15 cellular contexts compared by ENCODE assay signal in the genomic region with DNA sequence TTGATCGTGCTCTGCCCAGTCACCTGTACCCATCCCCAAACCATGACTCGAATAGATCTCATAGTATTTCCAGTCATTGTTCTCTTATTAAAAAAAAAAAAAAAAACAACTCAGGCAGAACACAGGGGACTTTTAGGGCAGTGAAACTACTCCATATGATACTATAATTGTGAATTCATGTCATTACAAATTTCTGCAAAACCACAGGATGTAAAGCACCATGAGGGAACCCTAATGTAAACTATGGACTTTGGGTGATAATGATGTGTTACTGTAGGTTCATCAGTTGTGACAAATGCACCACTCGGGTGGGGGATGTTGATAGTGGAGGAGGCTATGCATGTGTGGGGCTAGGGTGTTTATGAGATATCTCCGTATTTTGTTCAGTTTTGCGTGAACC.
DNase-seq lines count a peak whose midpoint lies in the region; ATAC-seq and TF ChIP-seq lines count a peak whose summit lies in the region.
"Had no signal": no experiment of that assay in that cellular context is flagged by ENCODE, and none has a peak within 500 bp of the region (broad histone marks: within the 10 kb centered on the region; RNA-seq: fewer than 3 reads in every experiment).

No MANE protein-coding gene starts in this region.

- ATAC-seq in HG03175 (IDR thresholded peaks at IDR 0.05; ENCODE audit: unreplicated experiment) (peak; percentile 38), WTC11 (no peak), SK-N-SH treated with all-trans-retinoic acid at 6 μM for 48 hours (no peak), left lung (no peak), GM21529 (IDR thresholded peaks at IDR 0.05; ENCODE audit: unreplicated experiment) (no peak)
- ATAC-seq: CD8-positive, alpha-beta T cell had no signal

- no peak overlapping the region for H3K4me2 ChIP-seq in mesendoderm (ENCODE audit: low read length)
- H3K4me2 ChIP-seq: BLaER1 treated with 17β-estradiol and CSF1 and Interleukin-3, amounts not matched to agents 10 nM and 100 nM had no signal

- H3K4me1 ChIP-seq in mesendoderm (ENCODE audit: control insufficient read depth, low read depth, low read length) (peaks cover 5% of the 10 kb centered on the region), left lung (no peaks in the 10 kb centered on the region)
- H3K4me1 ChIP-seq: BLaER1 treated with 17β-estradiol and CSF1 and Interleukin-3, amounts not matched to agents 10 nM and 100 nM; HAP-1 had no signal

- no peak overlapping the region for H3K18ac ChIP-seq in mesendoderm (ENCODE audit: low read length)

- H3K27me3 Mint-ChIP-seq in WTC11 (ENCODE audit: low read depth) = peaks cover under 1% of the 10 kb centered on the region; the same call in 1 of the 2 replicates

- H3K4me3 ChIP-seq in mesendoderm (ENCODE audit: low read length) (no peak overlapping the region), left lung (no peak overlapping the region)
- H3K4me3 ChIP-seq: BLaER1 treated with 17β-estradiol and CSF1 and Interleukin-3, amounts not matched to agents 10 nM and 100 nM; HAP-1 had no signal

- H2BK15ac ChIP-seq in mesendoderm (replicated peaks; ENCODE audit: low read depth) = no peak overlapping the region

- H2AK5ac ChIP-seq in mesendoderm (ENCODE audit: low read length) = no peak overlapping the region

- H3K27me3 ChIP-seq in mesendoderm (ENCODE audit: insufficient read depth, low read length, poor library complexity) (no peaks in the 10 kb centered on the region), left lung (no peaks in the 10 kb centered on the region)
- H3K27me3 ChIP-seq: BLaER1 treated with 17β-estradiol and CSF1 and Interleukin-3, amounts not matched to agents 10 nM and 100 nM had no signal

- CTCF ChIA-PET in WTC11 (lab: Charles Lee) = interaction anchor here (1.0 kb wide), 1 partner anchor 133 kb away, joined by 4 read pairs; no protein-coding TSS in a partner anchor

- no peak overlapping the region for H4K8ac ChIP-seq in mesendoderm (ENCODE audit: low read depth, low read length)

- H3K4me1 Mint-ChIP-seq in WTC11 = peaks cover 44% of the 10 kb centered on the region

- no peak overlapping the region for H3K23ac ChIP-seq in mesendoderm (ENCODE audit: low read length)

- no peak overlapping the region for H2BK120ac ChIP-seq in mesendoderm (ENCODE audit: low read depth, low read length)

- H3K27ac ChIP-seq in mesendoderm (ENCODE audit: low read depth, low read length) = no peak overlapping the region
- no peak overlapping the region for H3K27ac ChIP-seq in left lung
- H3K27ac ChIP-seq: BLaER1 treated with 17β-estradiol and CSF1 and Interleukin-3, amounts not matched to agents 10 nM and 100 nM; HL-60 had no signal

- H3K36me3 Mint-ChIP-seq in WTC11 = peaks cover 11% of the 10 kb centered on the region
- H3K36me3 Mint-ChIP-seq: CD8-positive, alpha-beta T cell had no signal

- WGBS in mesendoderm (ENCODE audit: extremely low coverage, insufficient coverage, low lambda C conversion rate) = no CpG with 5 or more reads among the region's 5 CpGs

- no peak overlapping the region for H3K4me3 Mint-ChIP-seq in WTC11
- H3K4me3 Mint-ChIP-seq: B cell; CD8-positive, alpha-beta T cell had no signal

- TF ChIP-seq CTCF in WTC11 (IDR thresholded peaks at IDR 0.05) (no peak), left lung (IDR thresholded peaks at IDR 0.05) (no peak)

- H3K27ac Mint-ChIP-seq in WTC11 = peak overlapping the region; percentile 68; the same call in 1 of the 2 replicates
- H3K27ac Mint-ChIP-seq: B cell; CD8-positive, alpha-beta T cell had no signal

- no peak overlapping the region for H2BK5ac ChIP-seq in mesendoderm (ENCODE audit: low read length)

- intact Hi-C loops in left lung (cut with DNase I) = no loop called here

- H3K9me3 ChIP-seq in left lung = peaks cover 0 to 7% of the 10 kb centered on the region in 2 donors
- H3K9me3 ChIP-seq: HAP-1 had no signal

- no peaks in the 10 kb centered on the region for H3K79me2 ChIP-seq in mesendoderm (ENCODE audit: control insufficient read depth, insufficient read depth, low read length)

- POLR2A ChIA-PET in WTC11 (lab: Charles Lee) = no interaction called here

- H4K5ac ChIP-seq in mesendoderm (ENCODE audit: low read length) = no peak overlapping the region

- DNase-seq in WTC11 (ENCODE audit: low spot score) (no peak), mesendoderm (peak; percentile 40), left lung (no peak)
- DNase-seq: Calu3; CD8-positive, alpha-beta T cell; DMS79 treated with DMSO at 0.1 percent for 48 hours; GF-D8; KG1 had no signal

- H3K9ac ChIP-seq in mesendoderm (ENCODE audit: low read length) = no peak overlapping the region
- H3K9ac ChIP-seq: BLaER1 treated with 17β-estradiol and CSF1 and Interleukin-3, amounts not matched to agents 10 nM and 100 nM had no signal

- peaks cover 13% of the 10 kb centered on the region for H3K9me3 Mint-ChIP-seq in WTC11

- H3K36me3 ChIP-seq in mesendoderm (ENCODE audit: control insufficient read depth, insufficient read depth, low read length) (no peaks in the 10 kb centered on the region), left lung (no peaks in the 10 kb centered on the region)
- H3K36me3 ChIP-seq: BLaER1 treated with 17β-estradiol and CSF1 and Interleukin-3, amounts not matched to agents 10 nM and 100 nM; HAP-1 had no signal

- H3K4ac ChIP-seq in mesendoderm (ENCODE audit: low read depth, low read length) = no peak overlapping the region

- no peak overlapping the region for H3K56ac ChIP-seq in mesendoderm (ENCODE audit: low read length)

- H3K79me1 ChIP-seq in mesendoderm (ENCODE audit: low read length) = no peaks in the 10 kb centered on the region

TF ChIP-seq in WTC11, 78 proteins besides CTCF, POLR2A, EP300 and RAD21 (continues in another document):
- TF ChIP-seq TEAD4 (CRISPR knock-in tag; IDR thresholded peaks at IDR 0.05) (no peak), IRF2 (CRISPR knock-in tag; IDR thresholded peaks at IDR 0.05; ENCODE audit: borderline replicate concordance, low read depth) (no peak)
- TF ChIP-seq, protein P1, sequence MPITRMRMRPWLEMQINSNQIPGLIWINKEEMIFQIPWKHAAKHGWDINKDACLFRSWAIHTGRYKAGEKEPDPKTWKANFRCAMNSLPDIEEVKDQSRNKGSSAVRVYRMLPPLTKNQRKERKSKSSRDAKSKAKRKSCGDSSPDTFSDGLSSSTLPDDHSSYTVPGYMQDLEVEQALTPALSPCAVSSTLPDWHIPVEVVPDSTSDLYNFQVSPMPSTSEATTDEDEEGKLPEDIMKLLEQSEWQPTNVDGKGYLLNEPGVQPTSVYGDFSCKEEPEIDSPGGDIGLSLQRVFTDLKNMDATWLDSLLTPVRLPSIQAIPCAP (CRISPR knock-in tag; IDR thresholded peaks at IDR 0.05) = no peak
- TF ChIP-seq, protein P2, sequence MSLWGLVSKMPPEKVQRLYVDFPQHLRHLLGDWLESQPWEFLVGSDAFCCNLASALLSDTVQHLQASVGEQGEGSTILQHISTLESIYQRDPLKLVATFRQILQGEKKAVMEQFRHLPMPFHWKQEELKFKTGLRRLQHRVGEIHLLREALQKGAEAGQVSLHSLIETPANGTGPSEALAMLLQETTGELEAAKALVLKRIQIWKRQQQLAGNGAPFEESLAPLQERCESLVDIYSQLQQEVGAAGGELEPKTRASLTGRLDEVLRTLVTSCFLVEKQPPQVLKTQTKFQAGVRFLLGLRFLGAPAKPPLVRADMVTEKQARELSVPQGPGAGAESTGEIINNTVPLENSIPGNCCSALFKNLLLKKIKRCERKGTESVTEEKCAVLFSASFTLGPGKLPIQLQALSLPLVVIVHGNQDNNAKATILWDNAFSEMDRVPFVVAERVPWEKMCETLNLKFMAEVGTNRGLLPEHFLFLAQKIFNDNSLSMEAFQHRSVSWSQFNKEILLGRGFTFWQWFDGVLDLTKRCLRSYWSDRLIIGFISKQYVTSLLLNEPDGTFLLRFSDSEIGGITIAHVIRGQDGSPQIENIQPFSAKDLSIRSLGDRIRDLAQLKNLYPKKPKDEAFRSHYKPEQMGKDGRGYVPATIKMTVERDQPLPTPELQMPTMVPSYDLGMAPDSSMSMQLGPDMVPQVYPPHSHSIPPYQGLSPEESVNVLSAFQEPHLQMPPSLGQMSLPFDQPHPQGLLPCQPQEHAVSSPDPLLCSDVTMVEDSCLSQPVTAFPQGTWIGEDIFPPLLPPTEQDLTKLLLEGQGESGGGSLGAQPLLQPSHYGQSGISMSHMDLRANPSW (CRISPR knock-in tag; conservative IDR thresholded peaks at IDR 0.05; ENCODE audit: low read depth) = no peak

TF ChIP-seq in SK-N-SH treated with all-trans-retinoic acid at 6 μM for 48 hours, 23 proteins besides CTCF, POLR2A, EP300 and RAD21 (continues in another document):
- TF ChIP-seq ZC3H10 (CRISPR knock-in tag; IDR thresholded peaks at IDR 0.05) (no peak), ZNF565 (CRISPR knock-in tag; conservative IDR thresholded peaks at IDR 0.05; ENCODE audit: low read depth) (no peak)
- TF ChIP-seq, protein P3, sequence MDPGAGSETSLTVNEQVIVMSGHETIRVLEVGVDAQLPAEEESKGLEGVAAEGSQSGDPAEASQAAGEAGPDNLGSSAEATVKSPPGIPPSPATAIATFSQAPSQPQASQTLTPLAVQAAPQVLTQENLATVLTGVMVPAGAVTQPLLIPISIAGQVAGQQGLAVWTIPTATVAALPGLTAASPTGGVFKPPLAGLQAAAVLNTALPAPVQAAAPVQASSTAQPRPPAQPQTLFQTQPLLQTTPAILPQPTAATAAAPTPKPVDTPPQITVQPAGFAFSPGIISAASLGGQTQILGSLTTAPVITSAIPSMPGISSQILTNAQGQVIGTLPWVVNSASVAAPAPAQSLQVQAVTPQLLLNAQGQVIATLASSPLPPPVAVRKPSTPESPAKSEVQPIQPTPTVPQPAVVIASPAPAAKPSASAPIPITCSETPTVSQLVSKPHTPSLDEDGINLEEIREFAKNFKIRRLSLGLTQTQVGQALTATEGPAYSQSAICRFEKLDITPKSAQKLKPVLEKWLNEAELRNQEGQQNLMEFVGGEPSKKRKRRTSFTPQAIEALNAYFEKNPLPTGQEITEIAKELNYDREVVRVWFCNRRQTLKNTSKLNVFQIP (CRISPR knock-in tag; IDR thresholded peaks at IDR 0.05; ENCODE audit: borderline replicate concordance, low read depth) = no peak
